ENCODE assay signal across 9 cellular contexts in the genomic region with DNA sequence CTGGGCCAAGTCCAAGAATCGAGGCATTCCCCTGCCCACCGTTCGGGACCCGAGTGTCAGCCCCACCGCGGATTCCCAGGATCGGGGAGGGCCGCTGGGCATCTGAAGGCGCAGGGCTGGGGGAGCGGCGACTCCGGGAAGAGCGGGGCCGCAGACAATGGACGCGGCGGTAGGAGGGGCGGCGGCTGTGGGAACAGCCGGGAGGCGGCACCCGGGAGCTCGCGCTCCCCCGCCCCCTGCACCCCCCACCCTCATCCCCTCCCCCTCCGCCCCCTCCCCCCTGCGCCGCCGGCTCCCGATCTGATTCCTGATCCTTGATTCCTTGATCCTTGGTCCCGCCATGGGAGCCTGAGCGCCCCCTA. TPM values are rescaled to one million over a fixed set of nuclear protein-coding genes. Genes with fewer than 3 reads are reported as not detected.
DNase-seq lines count a peak whose midpoint lies in the region; ATAC-seq and TF ChIP-seq lines count a peak whose summit lies in the region.
"Had no signal": no experiment of that assay in that cellular context is flagged by ENCODE, and none has a peak within 500 bp of the region (broad histone marks: within the 10 kb centered on the region; RNA-seq: fewer than 3 reads in every experiment).

A gene (plus strand): TSS at position 281 of the 362 bp plus-strand sequence. CDS start 15,274 bp downstream, outside the sequence.

- DNase-seq in NCI-H1105 (lab: John Stamatoyannopoulos, UW) (peak; percentile 59), mucosa of gallbladder (ENCODE audit: low spot score) (peak; percentile 77), SHP77 (lab: John Stamatoyannopoulos, UW) (no peak)
- DNase-seq in activated CD8-positive, alpha-beta memory T cell treated with anti-CD3 and anti-CD28 coated beads for 48 hours (ENCODE audit: low read depth in 2 of 3, low spot score in 2 of 3): peak in 2 of 3 experiments; percentile 30 to 40
- DNase-seq in stimulated activated naive CD8-positive, alpha-beta T cell treated with anti-CD3 and anti-CD28 coated beads, Interleukin-15, amount 100 ng/mL, for 72 hours: peak; percentile 54 to 65

- H3K4me3 ChIP-seq in DOHH2 (ENCODE audit: low read length): peak within 1 kb of the TSS; percentile 77

- no peak for TF ChIP-seq CTCF in DOHH2 (IDR thresholded peaks at IDR 0.05; ENCODE audit: low read depth, low read length, poor library complexity, severe bottlenecking)

- H3K27me3 ChIP-seq in DOHH2 (ENCODE audit: control insufficient read depth, low read length): peaks cover 49% of the 10 kb centered on the region

- H3F3A ChIP-seq in DOHH2 (ENCODE audit: control insufficient read depth, insufficient read depth): no peaks in the 10 kb centered on the region

- H3K79me2 ChIP-seq in DOHH2 (ENCODE audit: control insufficient read depth, low read length): no peaks in the 10 kb centered on the region

- no peaks in the 10 kb centered on the region for H3K9me3 Mint-ChIP-seq in stimulated activated naive CD8-positive, alpha-beta T cell treated with anti-CD3 and anti-CD28 coated beads, Interleukin-15, amount 100 ng/mL, for 72 hours

- peak within 1 kb of the TSS; percentile 75 for H3K4me2 ChIP-seq in DOHH2 (ENCODE audit: low read length)

- H4K20me1 ChIP-seq in DOHH2 (ENCODE audit: control insufficient read depth, insufficient read depth, low read depth, low read length): no peaks in the 10 kb centered on the region

- peak; percentile 80 for ATAC-seq in esophagus mucosa
- ATAC-seq in stimulated activated naive CD8-positive, alpha-beta T cell treated with anti-CD3 and anti-CD28 coated beads, Interleukin-15, amount 100 ng/mL, for 72 hours: peak; percentile 55
- ATAC-seq in GM18867 (IDR thresholded peaks at IDR 0.05; ENCODE audit: unreplicated experiment): no peak

- peaks cover 12% of the 10 kb centered on the region for H3K4me1 ChIP-seq in DOHH2 (ENCODE audit: control insufficient read depth, low read length)

- H3K9me2 ChIP-seq in DOHH2 (replicated peaks; ENCODE audit: control insufficient read depth, low read length): no peaks in the 10 kb centered on the region

- no peaks in the 10 kb centered on the region for H3K9me3 ChIP-seq in DOHH2 (ENCODE audit: control insufficient read depth, insufficient read depth, low read length)

- peak within 1 kb of the TSS; percentile 57 to 75 for H3K4me3 Mint-ChIP-seq in stimulated activated naive CD8-positive, alpha-beta T cell treated with anti-CD3 and anti-CD28 coated beads, Interleukin-15, amount 100 ng/mL, for 72 hours

- H3K27ac ChIP-seq in DOHH2 (ENCODE audit: low read depth, low read length): no peak within 1 kb of the TSS

- peaks cover 15% of the 10 kb centered on the region for H3K27me3 Mint-ChIP-seq in stimulated activated naive CD8-positive, alpha-beta T cell treated with anti-CD3 and anti-CD28 coated beads, Interleukin-15, amount 100 ng/mL, for 72 hours

- no peak within 1 kb of the TSS for H3K27ac Mint-ChIP-seq in stimulated activated naive CD8-positive, alpha-beta T cell treated with anti-CD3 and anti-CD28 coated beads, Interleukin-15, amount 100 ng/mL, for 72 hours

- no peaks in the 10 kb centered on the region for H3K36me3 ChIP-seq in DOHH2 (ENCODE audit: control insufficient read depth, low read length)

- H3K4me1 Mint-ChIP-seq in stimulated activated naive CD8-positive, alpha-beta T cell treated with anti-CD3 and anti-CD28 coated beads, Interleukin-15, amount 100 ng/mL, for 72 hours: peaks cover 14% of the 10 kb centered on the region

RNA-seq across cellular contexts. Expression of the gene that starts here (rescaled TPM):
- 12.3 TPM for total RNA-seq in esophagus mucosa
- total RNA-seq in mucosa of gallbladder: 6.5 TPM
- total RNA-seq: T-helper 2 cell treated with Interferon-gamma antibody and Interleukin-4, amounts not matched to agents 100 ng/mL and 5 ng/mL, for 36 hours had no signal

Comparison
In these comparisons a context has a peak if more than half of its experiments do, and no peak if none do; other contexts are left out.
1. DNase-seq: peak in NCI-H1105 (single experiment), activated CD8-positive, alpha-beta memory T cell treated with anti-CD3 and anti-CD28 coated beads for 48 hours (2 of 3), mucosa of gallbladder (single experiment) and stimulated activated naive CD8-positive, alpha-beta T cell treated with anti-CD3 and anti-CD28 coated beads, Interleukin-15, amount 100 ng/mL, for 72 hours (2 of 2); none in SHP77 (0 of 2).